In genomic region chr2:60794271-60794863, GRCh38 we compare ENCODE assay signal across 8 cellular contexts. TPM values are rescaled to one million over a fixed set of nuclear protein-coding genes. Genes with fewer than 3 reads are reported as not detected.
A peak's percentile ranks its signal among the peaks of the same experiment; 100 is the strongest.
DNase-seq lines count a peak whose midpoint lies in the region; ATAC-seq and TF ChIP-seq lines count a peak whose summit lies in the region.

No MANE protein-coding gene starts in this region.

- peaks cover 11% of the 10 kb centered on the region for H3K4me1 ChIP-seq in Karpas-422 (ENCODE audit: low read length)
- H3K4me1 ChIP-seq in right lobe of liver = peaks cover 0 to 7% (median 0%) of the 10 kb centered on the region in 4 donors
- H3K4me1 ChIP-seq in neuronal stem cell (ENCODE audit: control insufficient read depth in 2 of 2, insufficient read depth in 1 of 2, low read depth in 1 of 2, low read length in 2 of 2) = no peaks in the 10 kb centered on the region

- H3K4me3 ChIP-seq in Karpas-422 (ENCODE audit: low read length) (no peak overlapping the region), astrocyte of the spinal cord (ENCODE audit: low read depth, low read length) (no peak overlapping the region), right lobe of liver (no peak overlapping the region), neuronal stem cell (ENCODE audit: low read length in 2 of 2) (no peak overlapping the region)

- H2AK5ac ChIP-seq in neuronal stem cell (ENCODE audit: low read depth, low read length) = no peak overlapping the region

- no peaks in the 10 kb centered on the region for H3K9me2 ChIP-seq in Karpas-422 (replicated peaks; ENCODE audit: insufficient read depth, low read length)

- H2AFZ ChIP-seq in Karpas-422 (ENCODE audit: low read length) = no peak overlapping the region
- no peak overlapping the region for H2AFZ ChIP-seq in neuronal stem cell (ENCODE audit: low read length)

- no peak overlapping the region for H4K91ac ChIP-seq in neuronal stem cell (ENCODE audit: low read depth, low read length, poor library complexity)

- H3K79me2 ChIP-seq in Karpas-422 (ENCODE audit: low read length) = no peaks in the 10 kb centered on the region

- no peak overlapping the region for H2BK15ac ChIP-seq in neuronal stem cell (ENCODE audit: low read length)

- no peak overlapping the region for H3K23ac ChIP-seq in neuronal stem cell (ENCODE audit: low read depth, low read length, poor library complexity)

- WGBS in right lobe of liver (ENCODE audit: insufficient coverage, low coverage, low lambda C conversion rate, missing lambda C conversion rate) = 65% methylated on average over 5 of the region's 5 CpGs
- WGBS in neuronal stem cell (ENCODE audit: extremely low coverage in 2 of 2, insufficient read length in 2 of 2, insufficient replicate concordance in 1 of 2), 2 donors = no CpG with 5 or more reads among the region's 5 CpGs

- ATAC-seq in right lobe of liver (peak in 3 of 4 donors; percentile 50 to 58 (median 56)), HG03442 (IDR thresholded peaks at IDR 0.05; ENCODE audit: unreplicated experiment) (no peak)

- H3K4ac ChIP-seq in neuronal stem cell (ENCODE audit: low read length) = no peak overlapping the region

- H3K27me3 ChIP-seq in Karpas-422 (ENCODE audit: low read length) (no peaks in the 10 kb centered on the region), right lobe of liver (no peaks in the 10 kb centered on the region), neuronal stem cell (ENCODE audit: control insufficient read depth in 3 of 3, insufficient read depth in 3 of 3, low read depth in 1 of 3, low read length in 3 of 3) (no peaks in the 10 kb centered on the region)

- no peak overlapping the region for H4K8ac ChIP-seq in neuronal stem cell (ENCODE audit: low read depth, low read length)

- intact Hi-C loops in right lobe of liver (cut with DNase I) = loop anchor here in 1 of 2 donors (10.0 kb wide), 1 partner anchor 200 kb away; no protein-coding TSS in a partner anchor

- peaks cover 64% of the 10 kb centered on the region; the same call in 1 of the 2 replicates for H3K36me3 ChIP-seq in Karpas-422 (ENCODE audit: insufficient read depth, low read length)
- peaks cover 0 to 55% (median 7%) of the 10 kb centered on the region in 4 donors for H3K36me3 ChIP-seq in right lobe of liver
- peaks cover 8 to 98% of the 10 kb centered on the region in 2 donors for H3K36me3 ChIP-seq in neuronal stem cell (replicated peaks in 1 of 2; ENCODE audit: control insufficient read depth in 2 of 2, insufficient read depth in 2 of 2, low read length in 2 of 2)

- in situ Hi-C loops in astrocyte of the spinal cord (cut with HindIII; ENCODE audit: low sequenced_read_pairs) = no loop called here

- H3K4me2 ChIP-seq in Karpas-422 (ENCODE audit: low read depth, low read length, poor library complexity, severe bottlenecking) (no peak overlapping the region), neuronal stem cell (ENCODE audit: insufficient read depth, low read length, poor library complexity, severe bottlenecking) (no peak overlapping the region)

- no peak overlapping the region for H2BK12ac ChIP-seq in neuronal stem cell (ENCODE audit: low read length)

- H2BK120ac ChIP-seq in neuronal stem cell (ENCODE audit: low read depth, low read length) = no peak overlapping the region

- no peak overlapping the region for H3K14ac ChIP-seq in neuronal stem cell (ENCODE audit: low read length)

- no peak overlapping the region for H3K18ac ChIP-seq in neuronal stem cell (ENCODE audit: low read length)

- no peaks in the 10 kb centered on the region for H3K9me3 ChIP-seq in Karpas-422 (ENCODE audit: low read length)
- H3K9me3 ChIP-seq in right lobe of liver = no peaks in the 10 kb centered on the region
- H3K9me3 ChIP-seq in neuronal stem cell (replicated peaks in 1 of 2; ENCODE audit: control insufficient read depth in 2 of 2, insufficient read depth in 1 of 2, low read depth in 1 of 2, low read length in 2 of 2) = no peaks in the 10 kb centered on the region

- TF ChIP-seq POLR2A in right lobe of liver (IDR thresholded peaks at IDR 0.05) = no peak

- no peak overlapping the region for H2BK5ac ChIP-seq in neuronal stem cell (ENCODE audit: low read length)

- H3K79me1 ChIP-seq in neuronal stem cell (ENCODE audit: low read depth, low read length) = peaks cover 2% of the 10 kb centered on the region

- H3K27ac ChIP-seq in Karpas-422 (ENCODE audit: low read length) (no peak overlapping the region), right lobe of liver (no peak overlapping the region), neuronal stem cell (replicated peaks; ENCODE audit: low read length) (no peak overlapping the region)

- TF ChIP-seq CTCF in astrocyte of the spinal cord (IDR thresholded peaks at IDR 0.05; ENCODE audit: low read depth, low read length) = peak; percentile 52
- peak; percentile 42 to 55 (median 50) for TF ChIP-seq CTCF in right lobe of liver (IDR thresholded peaks at IDR 0.05)

- H3K9ac ChIP-seq in Karpas-422 (ENCODE audit: low read length) (no peak overlapping the region), neuronal stem cell (ENCODE audit: low read depth, low read length, poor library complexity) (no peak overlapping the region)

- peak; percentile 23 for DNase-seq in DMS53 treated with DMSO at 0.1 percent for 48 hours (lab: John Stamatoyannopoulos, UW; ENCODE audit: unreplicated experiment)
- DNase-seq in Karpas-422 = peak; percentile 78
- peak; percentile 29 for DNase-seq in astrocyte of the spinal cord (ENCODE audit: low read depth, low spot score)
- DNase-seq in right lobe of liver = no peak
- DNase-seq in anterior cingulate cortex (lab: John Stamatoyannopoulos, UW) = no peak
- no peak for DNase-seq in stimulated activated CD4-positive, alpha-beta T cell treated with anti-CD3 and anti-CD28 coated beads, Interleukin-4, amount 100 ng/mL, for 1 hour
- DNase-seq in neuronal stem cell (ENCODE audit: low spot score) = no peak

- H4K20me1 ChIP-seq in Karpas-422 (ENCODE audit: insufficient read depth, low read depth, low read length) = no peaks in the 10 kb centered on the region

RNA-seq across cellular contexts. Expression of gene PAPOLG, which starts 38.3 kb away (rescaled TPM):
- 21.1 and 41.3 TPM in 2 replicates for total RNA-seq in Karpas-422 (2014; rRNA removed; shearing (Covaris generic); ENCODE audit: low replicate concordance)
- 1 to 10 TPM; 3.6 to 5.9 (median 4.2) TPM for total RNA-seq in right lobe of liver
- polyA plus RNA-seq in neuronal stem cell (2013, experiment 1 of 2) = 16.2 TPM
- 16.2 TPM for polyA plus RNA-seq in neuronal stem cell (2013, experiment 2 of 2)

Comparison
In these comparisons a context has a peak if more than half of its experiments do, and no peak if none do; other contexts are left out.
1. DNase-seq: peak in DMS53 treated with DMSO at 0.1 percent for 48 hours (single experiment), Karpas-422 (single experiment) and astrocyte of the spinal cord (single experiment); none in right lobe of liver (0 of 3), anterior cingulate cortex (0 of 58), stimulated activated CD4-positive, alpha-beta T cell treated with anti-CD3 and anti-CD28 coated beads, Interleukin-4, amount 100 ng/mL, for 1 hour (single experiment) and neuronal stem cell (single experiment).